In genomic region chr5:139482050-139482889, GRCh38 we compare ENCODE assay signal across 8 cellular contexts. TPM values are rescaled to one million over a fixed set of nuclear protein-coding genes. Genes with fewer than 3 reads are reported as not detected.
DNase-seq lines count a peak whose midpoint lies in the region; ATAC-seq and TF ChIP-seq lines count a peak whose summit lies in the region.

Gene STING1 (minus strand): TSS chr5:139482758. CDS start chr5:139481704, 1,054 bp downstream.

- peak within 1 kb of the TSS; percentile 50; the same call in 1 of the 2 replicates for H2AFZ ChIP-seq in OCI-LY7 (ENCODE audit: low read length)

- H4K20me1 ChIP-seq in OCI-LY7 (ENCODE audit: insufficient read depth, low read length) = no peaks in the 10 kb centered on the region

- no peak within 1 kb of the TSS for H3K27ac ChIP-seq in OCI-LY7 (ENCODE audit: low read depth, low read length, poor library complexity, severe bottlenecking)
- peak within 1 kb of the TSS; percentile 74 for H3K27ac ChIP-seq in neutrophil

- H3K4me2 ChIP-seq in OCI-LY7 (ENCODE audit: low read length) = peak within 1 kb of the TSS; percentile 30; the same call in 1 of the 2 replicates

- H3K36me3 ChIP-seq in OCI-LY7 (ENCODE audit: insufficient read depth, low read length) (no peaks in the 10 kb centered on the region), neutrophil (no peaks in the 10 kb centered on the region)

- H3K4me1 ChIP-seq in OCI-LY7 (ENCODE audit: insufficient read depth, low read length, poor library complexity, severe bottlenecking) (peaks cover 10% of the 10 kb centered on the region), neutrophil (ENCODE audit: control insufficient read depth in 1 of 2, insufficient read depth in 1 of 2, low read depth in 1 of 2, low read length in 1 of 2) (peaks cover 26 to 27% of the 10 kb centered on the region in 2 experiments)

- in situ Hi-C loops in ACHN (cut with HindIII; ENCODE audit: low pct_ligation_motif_present, low pct_unique_long_range_greater_than_20kb, low sequenced_read_pairs) = no loop called here

- TF ChIP-seq CTCF in OCI-LY7 (conservative IDR thresholded peaks at IDR 0.05; ENCODE audit: low read length) (no peak), neutrophil (IDR thresholded peaks at IDR 0.05) (no peak)

- no TSS peak for BruUV-seq in OCI-LY7 (replicated peaks; lab: Mats Ljungman, UMichigan)

- peak; percentile 46 for ATAC-seq in HG03139 (IDR thresholded peaks at IDR 0.05; ENCODE audit: unreplicated experiment)

- DNase-seq in GF-D8 (lab: John Stamatoyannopoulos, UW) (peak; percentile 98), OCI-LY7 (ENCODE audit: low spot score) (no peak), fibroblast of gingiva (ENCODE audit: low read depth) (peak; percentile 94), ureter (ENCODE audit: low spot score) (peak; percentile 93), ACHN (no peak)
- peak; percentile 76 to 79 for DNase-seq in activated T-cell treated with anti-CD3 and anti-CD28 coated beads, Interleukin-2, amount 50 U/mL, for 48 hours

- H3K4me3 ChIP-seq in OCI-LY7 (ENCODE audit: low read depth, low read length, poor library complexity, severe bottlenecking) (no peak within 1 kb of the TSS), neutrophil (ENCODE audit: low read depth in 1 of 2, low read length in 1 of 2) (peak within 1 kb of the TSS; percentile 42 to 47)

- intact Hi-C loops in OCI-LY7 (cut with micrococcal nuclease; ENCODE audit: unreplicated experiment) = no loop called here

- POLR2A ChIA-PET in OCI-LY7 (lab: Charles Lee) = interaction anchor here (0.6 to 1.1 kb wide), 2 partner anchors 12 to 191 kb away, joined by 3 read pairs; no protein-coding TSS in a partner anchor

- H3K27me3 ChIP-seq in neutrophil = no peaks in the 10 kb centered on the region

- H3K79me2 ChIP-seq in OCI-LY7 (ENCODE audit: insufficient read depth, low read depth, low read length) = no peaks in the 10 kb centered on the region

- no peaks in the 10 kb centered on the region for H3K9me3 ChIP-seq in OCI-LY7 (ENCODE audit: low read length)
- H3K9me3 ChIP-seq in neutrophil = no peaks in the 10 kb centered on the region

- CTCF ChIA-PET in OCI-LY7 (lab: Charles Lee; ENCODE audit: unreplicated experiment) = no interaction called here

- H3K9me2 ChIP-seq in OCI-LY7 (ENCODE audit: insufficient read depth, low read length) = no peaks in the 10 kb centered on the region

RNA-seq across cellular contexts. Expression of gene STING1, which starts in this region (rescaled TPM):
- not detected in 2 replicates for total RNA-seq in OCI-LY7 (2014; rRNA removed; shearing (Covaris generic))
- total RNA-seq in OCI-LY7 (2022) (0.44 TPM in 1 of 2 replicates, not detected in the other), ureter (71.5 TPM)

Comparison
In these comparisons a context has a peak if more than half of its experiments do, and no peak if none do; other contexts are left out.
1. RNA of gene STING1 (total RNA-seq): 71.5 TPM in ureter (single experiment); 0.44 TPM in OCI-LY7; every median in the first group is over 10 times any median in the second.
2. DNase-seq: peak in GF-D8 (single experiment), activated T-cell treated with anti-CD3 and anti-CD28 coated beads, Interleukin-2, amount 50 U/mL, for 48 hours (2 of 2), fibroblast of gingiva (single experiment) and ureter (single experiment); none in OCI-LY7 (single experiment) and ACHN (single experiment).